ENCODE assay signal across 1 cellular context in genomic region chr9:87270241-87271234, GRCh38.
TF ChIP-seq lines count a peak whose summit lies in the region.

No MANE protein-coding gene starts in this region.

TF ChIP-seq in HEK293, 187 proteins besides CTCF, POLR2A, EP300 and RAD21 (continued from another document and continues in another):
- no peak for TF ChIP-seq PRDM2 (tag by site-specific recombination; IDR thresholded peaks at IDR 0.05; ENCODE audit: borderline replicate concordance)
- TF ChIP-seq ZBTB26 (tag by site-specific recombination; optimal IDR thresholded peaks at IDR 0.05) = no peak
- TF ChIP-seq KLF1 (tag by site-specific recombination; IDR thresholded peaks at IDR 0.05) = no peak
- peak; percentile 69 for TF ChIP-seq ATF2 (tag by site-specific recombination; IDR thresholded peaks at IDR 0.05; ENCODE audit: low read depth)
- TF ChIP-seq ZNF549 (tag by site-specific recombination; IDR thresholded peaks at IDR 0.05) = no peak
- peak; percentile 61 for TF ChIP-seq SP7 (tag by site-specific recombination; IDR thresholded peaks at IDR 0.05)
- TF ChIP-seq ZNF776 (tag by site-specific recombination; IDR thresholded peaks at IDR 0.05; ENCODE audit: borderline replicate concordance) = no peak
- TF ChIP-seq ZNF280D (tag by site-specific recombination; IDR thresholded peaks at IDR 0.05) = no peak
- TF ChIP-seq BCL6B (tag by site-specific recombination; IDR thresholded peaks at IDR 0.05) = no peak
- TF ChIP-seq ZFHX2 (tag by site-specific recombination; conservative IDR thresholded peaks at IDR 0.05) = peak; percentile 86
- TF ChIP-seq ZNF580 (tag by site-specific recombination; IDR thresholded peaks at IDR 0.05) = 0 out of 2 replicates have a peak, but pooled peaks have one; percentile 15
- TF ChIP-seq ZNF692 (tag by site-specific recombination; IDR thresholded peaks at IDR 0.05) = peak; percentile 58; the same call in 1 of the 2 replicates
- TF ChIP-seq HOXA7 (CRISPR knock-in tag; IDR thresholded peaks at IDR 0.05; ENCODE audit: borderline replicate concordance) = no peak
- no peak for TF ChIP-seq ZNF248 (tag by site-specific recombination; IDR thresholded peaks at IDR 0.05)
- TF ChIP-seq ZNF747 (tag by site-specific recombination; IDR thresholded peaks at IDR 0.05) = no peak
- TF ChIP-seq ZNF514 (tag by site-specific recombination; IDR thresholded peaks at IDR 0.05) = no peak
- TF ChIP-seq ZNF350 (tag by site-specific recombination; IDR thresholded peaks at IDR 0.05) = no peak
- TF ChIP-seq ZNF391 (tag by site-specific recombination; IDR thresholded peaks at IDR 0.05; ENCODE audit: borderline replicate concordance, low read depth) = no peak
- TF ChIP-seq ZNF518A (tag by site-specific recombination; conservative IDR thresholded peaks at IDR 0.05; ENCODE audit: low read depth) = peak; percentile 35; the same call in 1 of the 2 replicates
- no peak for TF ChIP-seq ZNF239 (tag by site-specific recombination; IDR thresholded peaks at IDR 0.05)
- TF ChIP-seq EGR2 (tag by site-specific recombination; IDR thresholded peaks at IDR 0.05; ENCODE audit: low read depth) = peak; percentile 41; the same call in 1 of the 2 replicates
- TF ChIP-seq ZNF777 (tag by site-specific recombination; IDR thresholded peaks at IDR 0.05; ENCODE audit: borderline replicate concordance) = no peak
- TF ChIP-seq ZNF23 (tag by site-specific recombination; IDR thresholded peaks at IDR 0.05; ENCODE audit: borderline replicate concordance) = no peak
- TF ChIP-seq ZSCAN23 (tag by site-specific recombination; IDR thresholded peaks at IDR 0.05) = no peak
- TF ChIP-seq FEZF1 (tag by site-specific recombination; IDR thresholded peaks at IDR 0.05) = peak; percentile 57
- TF ChIP-seq ZEB2 (tag by site-specific recombination; IDR thresholded peaks at IDR 0.05) = peak; percentile 77
- no peak for TF ChIP-seq ZNF639 (tag by site-specific recombination; IDR thresholded peaks at IDR 0.05)
- peak; percentile 79 for TF ChIP-seq ZNF398 (tag by site-specific recombination; IDR thresholded peaks at IDR 0.05)
- no peak for TF ChIP-seq ZNF600 (tag by site-specific recombination; IDR thresholded peaks at IDR 0.05)
